In the genomic region with DNA sequence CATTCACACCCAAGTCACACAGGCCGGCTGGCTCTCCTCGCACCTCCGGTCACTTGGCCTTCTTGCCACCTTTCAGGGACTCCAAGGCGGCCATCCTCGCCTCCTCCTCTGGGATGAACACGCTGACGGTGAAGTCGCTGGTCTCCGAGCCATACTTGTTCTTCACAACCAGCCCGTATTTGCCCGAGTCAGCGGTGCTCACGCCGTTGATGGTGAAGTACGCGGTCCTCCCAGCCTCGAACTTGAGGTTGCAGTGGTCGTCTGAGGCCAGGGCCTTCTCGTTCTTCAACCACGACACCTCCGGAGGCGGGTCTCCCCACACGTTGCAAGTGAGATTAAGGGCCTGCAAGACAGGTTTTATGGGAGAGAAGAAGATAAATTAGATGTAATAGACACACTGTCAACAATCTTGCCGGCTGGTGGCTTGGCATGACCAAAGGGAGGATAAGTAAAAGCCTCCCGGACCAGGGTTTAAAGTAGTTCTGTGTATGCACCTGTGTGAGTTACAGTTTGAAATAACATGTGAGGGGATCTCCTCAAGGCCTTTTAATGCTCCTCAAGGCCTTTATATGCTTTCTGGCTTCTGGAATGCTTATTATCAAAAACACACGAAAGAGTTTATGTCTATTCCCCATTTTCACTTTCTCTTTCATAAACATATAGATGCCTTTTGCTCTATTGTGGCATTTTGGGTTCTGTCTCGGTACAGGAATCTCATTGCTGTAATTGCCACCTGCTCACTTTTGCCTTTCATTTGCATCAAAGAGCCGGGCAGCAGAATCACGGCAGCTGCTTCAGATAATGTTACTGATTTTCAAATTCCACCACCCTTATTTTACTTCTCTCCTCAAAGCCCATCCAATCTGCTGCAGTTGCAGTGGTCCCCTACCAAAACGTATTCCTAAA, we compare ENCODE assay signal across 16 cellular contexts. TPM values are rescaled to one million over a fixed set of nuclear protein-coding genes. Genes with fewer than 3 reads are reported as not detected.
A peak's percentile ranks its signal among the peaks of the same experiment; 100 is the strongest.
DNase-seq lines count a peak whose midpoint lies in the region; ATAC-seq and TF ChIP-seq lines count a peak whose summit lies in the region.
"Had no signal": no experiment of that assay in that cellular context is flagged by ENCODE, and none has a peak within 500 bp of the region (broad histone marks: within the 10 kb centered on the region; RNA-seq: fewer than 3 reads in every experiment).

No MANE protein-coding gene starts in this region.

- H3K4me3 Mint-ChIP-seq in CD8-positive, alpha-beta T cell = peak overlapping the region; percentile 61
- H3K4me3 Mint-ChIP-seq in activated naive CD8-positive, alpha-beta T cell treated with anti-CD3 and anti-CD28 coated beads, Interleukin-2, amount 50 U/mL, for 24 hours = peak overlapping the region; percentile 53
- H3K4me3 Mint-ChIP-seq in naive thymus-derived CD4-positive, alpha-beta T cell = peak overlapping the region; percentile 31 to 84 (median 69)
- H3K4me3 Mint-ChIP-seq: neural progenitor cell had no signal

- no peak for TF ChIP-seq CTCF in CD8-positive, alpha-beta T cell (IDR thresholded peaks at IDR 0.05)
- TF ChIP-seq CTCF in MM.1S (IDR thresholded peaks at IDR 0.05; ENCODE audit: low read length) = no peak
- no peak for TF ChIP-seq CTCF in transverse colon (IDR thresholded peaks at IDR 0.05)

- no peaks in the 10 kb centered on the region for H3K9me2 ChIP-seq in MM.1S (replicated peaks; ENCODE audit: insufficient read depth, low read length)

- H3K36me3 ChIP-seq in CD8-positive, alpha-beta T cell (ENCODE audit: insufficient read depth, low read length) = no peaks in the 10 kb centered on the region
- H3K36me3 ChIP-seq in MM.1S (replicated peaks; ENCODE audit: insufficient read depth, low read length) (no peaks in the 10 kb centered on the region), H7 (replicated peaks; ENCODE audit: control insufficient read depth, insufficient read depth, low read length) (no peaks in the 10 kb centered on the region), transverse colon (no peaks in the 10 kb centered on the region)
- H3K36me3 ChIP-seq in naive thymus-derived CD4-positive, alpha-beta T cell (ENCODE audit: control insufficient read depth in 2 of 3, insufficient read depth in 3 of 3, low read length in 3 of 3) = no peaks in the 10 kb centered on the region
- H3K36me3 ChIP-seq: neural progenitor cell, suprapubic skin had no signal

- H3K36me3 Mint-ChIP-seq in CD8-positive, alpha-beta T cell = peaks cover 10% of the 10 kb centered on the region
- H3K36me3 Mint-ChIP-seq in activated naive CD8-positive, alpha-beta T cell treated with anti-CD3 and anti-CD28 coated beads, Interleukin-2, amount 50 U/mL, for 24 hours (ENCODE audit: low read depth) = peaks cover 9% of the 10 kb centered on the region
- H3K36me3 Mint-ChIP-seq in naive thymus-derived CD4-positive, alpha-beta T cell = peaks cover 0 to 12% (median 6%) of the 10 kb centered on the region in 5 donors
- H3K36me3 Mint-ChIP-seq: neural progenitor cell had no signal

- TF ChIP-seq POLR2A in transverse colon (IDR thresholded peaks at IDR 0.05) = no peak

- CTCF ChIA-PET in CD8-positive, alpha-beta T cell (lab: Charles Lee) = interaction anchor here (0.6 to 1.1 kb wide), 3 partner anchors 65 to 148 kb away, joined by 3 to 4 read pairs (median 4); no protein-coding TSS in a partner anchor
- CTCF ChIA-PET in naive thymus-derived CD4-positive, alpha-beta T cell (lab: Charles Lee) = no interaction called here

- no peak overlapping the region for H3K9ac ChIP-seq in MM.1S (ENCODE audit: low read length)
- H3K9ac ChIP-seq: neural progenitor cell had no signal

- intact Hi-C loops in CD8-positive, alpha-beta T cell (cut with DNase I, micrococcal nuclease) = loop anchor here in 1 of 2 experiments (10.0 kb wide), 1 partner anchor 527 kb away; no protein-coding TSS in a partner anchor
- intact Hi-C loops in naive thymus-derived CD4-positive, alpha-beta T cell (cut with micrococcal nuclease) = no loop called here
- intact Hi-C loops in transverse colon (cut with DNase I; ENCODE audit: low total_unique reads) = no loop called here

- no peaks in the 10 kb centered on the region for H3K79me2 ChIP-seq in MM.1S (ENCODE audit: low read length)

- in situ Hi-C loops in transverse colon (cut with MboI; ENCODE audit: low pct_ligation_motif_present in 1 of 4, low pct_unique_long_range_greater_than_20kb in 1 of 4, low sequenced_read_pairs in 3 of 4) = loop anchor here in 2 of 4 donors (25.0 kb wide), 1 partner anchor 130 kb away; no protein-coding TSS in a partner anchor

- no peaks in the 10 kb centered on the region for H3K9me3 ChIP-seq in CD8-positive, alpha-beta T cell (ENCODE audit: low read length)
- H3K9me3 ChIP-seq in MM.1S (replicated peaks; ENCODE audit: insufficient read depth, low read length) (no peaks in the 10 kb centered on the region), transverse colon (no peaks in the 10 kb centered on the region)
- no peaks in the 10 kb centered on the region for H3K9me3 ChIP-seq in naive thymus-derived CD4-positive, alpha-beta T cell (ENCODE audit: control insufficient read depth in 2 of 3, low read length in 3 of 3)
- H3K9me3 ChIP-seq: Caco-2, heart left ventricle, suprapubic skin had no signal

- POLR2A ChIA-PET in CD8-positive, alpha-beta T cell (lab: Charles Lee) = no interaction called here
- POLR2A ChIA-PET in naive thymus-derived CD4-positive, alpha-beta T cell (lab: Charles Lee) = interaction anchor here (1.0 kb wide), 1 partner anchor 85 kb away, joined by 3 read pairs; no protein-coding TSS in a partner anchor

- TF ChIP-seq EP300 in transverse colon (IDR thresholded peaks at IDR 0.05; ENCODE audit: low read depth) = no peak

- ATAC-seq in CD8-positive, alpha-beta T cell = peak; percentile 45
- ATAC-seq in activated naive CD8-positive, alpha-beta T cell treated with anti-CD3 and anti-CD28 coated beads, Interleukin-2, amount 50 U/mL, for 24 hours = no peak
- peak; percentile 19 for ATAC-seq in naive thymus-derived CD4-positive, alpha-beta T cell
- ATAC-seq in GM19455 (IDR thresholded peaks at IDR 0.05; ENCODE audit: unreplicated experiment) = no peak
- ATAC-seq: heart left ventricle, left cardiac atrium had no signal

- WGBS in transverse colon (ENCODE audit: low coverage in 1 of 2), 2 donors = 65 to 70% methylated on average over 11 to 30 of the region's 30 CpGs

- peak overlapping the region; percentile 20 for H3K4me3 ChIP-seq in CD8-positive, alpha-beta T cell (ENCODE audit: low read depth, low read length)
- H3K4me3 ChIP-seq in MM.1S (ENCODE audit: low read length) (no peak overlapping the region), H7 (ENCODE audit: insufficient read depth, low read depth, low read length) (no peak overlapping the region), transverse colon (peak overlapping the region in 1 of 4 donors; percentile 7)
- peak overlapping the region; percentile 20 for H3K4me3 ChIP-seq in naive thymus-derived CD4-positive, alpha-beta T cell (ENCODE audit: low read length)
- H3K4me3 ChIP-seq: heart left ventricle, neural progenitor cell, skin epidermis, suprapubic skin had no signal

- H3K4me1 ChIP-seq in CD8-positive, alpha-beta T cell (ENCODE audit: insufficient read depth, low read length) = peaks cover 14% of the 10 kb centered on the region
- H3K4me1 ChIP-seq in MM.1S (ENCODE audit: low read length) = peaks cover 5% of the 10 kb centered on the region
- H3K4me1 ChIP-seq in naive thymus-derived CD4-positive, alpha-beta T cell (ENCODE audit: control insufficient read depth in 2 of 2, insufficient read depth in 2 of 2, low read length in 2 of 2) = peaks cover 27 to 31% of the 10 kb centered on the region in 2 donors
- H3K4me1 ChIP-seq in transverse colon = peaks cover 0 to 13% (median 0%) of the 10 kb centered on the region in 4 donors

- no peaks in the 10 kb centered on the region for H3K27me3 Mint-ChIP-seq in CD8-positive, alpha-beta T cell (ENCODE audit: low read depth)
- H3K27me3 Mint-ChIP-seq in activated naive CD8-positive, alpha-beta T cell treated with anti-CD3 and anti-CD28 coated beads, Interleukin-2, amount 50 U/mL, for 24 hours = no peaks in the 10 kb centered on the region
- no peaks in the 10 kb centered on the region for H3K27me3 Mint-ChIP-seq in naive thymus-derived CD4-positive, alpha-beta T cell

- peak overlapping the region; percentile 77 for H3K27ac Mint-ChIP-seq in CD8-positive, alpha-beta T cell
- H3K27ac Mint-ChIP-seq in activated naive CD8-positive, alpha-beta T cell treated with anti-CD3 and anti-CD28 coated beads, Interleukin-2, amount 50 U/mL, for 24 hours = peak overlapping the region; percentile 61
- H3K27ac Mint-ChIP-seq in naive thymus-derived CD4-positive, alpha-beta T cell = peak overlapping the region; percentile 81 to 94 (median 84)
- H3K27ac Mint-ChIP-seq: neural progenitor cell had no signal

- no peaks in the 10 kb centered on the region for H3K27me3 ChIP-seq in CD8-positive, alpha-beta T cell (ENCODE audit: insufficient read depth, low read length)
- peaks cover 26% of the 10 kb centered on the region for H3K27me3 ChIP-seq in MM.1S (replicated peaks; ENCODE audit: insufficient read depth, low read length)
- H3K27me3 ChIP-seq in naive thymus-derived CD4-positive, alpha-beta T cell (ENCODE audit: control insufficient read depth in 2 of 2, insufficient read depth in 2 of 2, low read length in 2 of 2) = no peaks in the 10 kb centered on the region
- H3K27me3 ChIP-seq in H7 (ENCODE audit: control insufficient read depth, insufficient read depth, low read length) = no peaks in the 10 kb centered on the region
- no peaks in the 10 kb centered on the region for H3K27me3 ChIP-seq in transverse colon
- H3K27me3 ChIP-seq: heart left ventricle, neural progenitor cell, suprapubic skin had no signal

- H3F3A ChIP-seq in MM.1S (ENCODE audit: insufficient read depth, low read length) = no peaks in the 10 kb centered on the region

- no peak overlapping the region for H2AFZ ChIP-seq in MM.1S (ENCODE audit: low read length)
- H2AFZ ChIP-seq: neural progenitor cell had no signal

- H3K27ac ChIP-seq in CD8-positive, alpha-beta T cell (ENCODE audit: low read depth, low read length) = no peak overlapping the region
- H3K27ac ChIP-seq in MM.1S (ENCODE audit: low read length) = no peak overlapping the region
- peak overlapping the region; percentile 58 for H3K27ac ChIP-seq in naive thymus-derived CD4-positive, alpha-beta T cell (ENCODE audit: low read depth, low read length)
- no peak overlapping the region for H3K27ac ChIP-seq in transverse colon
- H3K27ac ChIP-seq: neural progenitor cell, skin epidermis, suprapubic skin had no signal

- peak in 1 of 7 experiments; percentile 48 for DNase-seq in CD8-positive, alpha-beta T cell
- peak; percentile 40 for DNase-seq in MM.1S
- no peak for DNase-seq in activated naive CD8-positive, alpha-beta T cell treated with anti-CD3 and anti-CD28 coated beads, Interleukin-2, amount 50 U/mL, for 24 hours
- DNase-seq in naive thymus-derived CD4-positive, alpha-beta T cell = peak in 2 of 9 donors; percentile 24 to 37
- DNase-seq in H7 = no peak
- DNase-seq in transverse colon = no peak
- DNase-seq: Caco-2, left cardiac atrium, NCI-H1417 treated with DMSO at 0.1 percent for 48 hours, NCI-H524 treated with DMSO at 0.1 percent for 48 hours, SHP77 treated with DMSO at 0.1 percent for 48 hours had no signal

- H4K20me1 ChIP-seq in MM.1S (ENCODE audit: insufficient read depth, low read length) = no peaks in the 10 kb centered on the region

- peak overlapping the region; percentile 15; the same call in 1 of the 2 replicates for H3K4me2 ChIP-seq in MM.1S (ENCODE audit: low read depth, low read length)
- H3K4me2 ChIP-seq: neural progenitor cell had no signal

- H3K9me3 Mint-ChIP-seq in CD8-positive, alpha-beta T cell = no peaks in the 10 kb centered on the region
- H3K9me3 Mint-ChIP-seq in activated naive CD8-positive, alpha-beta T cell treated with anti-CD3 and anti-CD28 coated beads, Interleukin-2, amount 50 U/mL, for 24 hours = no peaks in the 10 kb centered on the region
- no peaks in the 10 kb centered on the region for H3K9me3 Mint-ChIP-seq in naive thymus-derived CD4-positive, alpha-beta T cell
- H3K9me3 Mint-ChIP-seq: neural progenitor cell had no signal

- peaks cover 40% of the 10 kb centered on the region for H3K4me1 Mint-ChIP-seq in CD8-positive, alpha-beta T cell (ENCODE audit: low read depth)
- peaks cover 50% of the 10 kb centered on the region for H3K4me1 Mint-ChIP-seq in activated naive CD8-positive, alpha-beta T cell treated with anti-CD3 and anti-CD28 coated beads, Interleukin-2, amount 50 U/mL, for 24 hours
- peaks cover 35 to 50% (median 48%) of the 10 kb centered on the region in 7 donors for H3K4me1 Mint-ChIP-seq in naive thymus-derived CD4-positive, alpha-beta T cell

RNA-seq across cellular contexts. Expression of gene LPIN2, which starts 54.5 kb away (rescaled TPM):
- 10 to 100 TPM; 50.3 to 50.9 TPM for total RNA-seq in CD8-positive, alpha-beta T cell
- total RNA-seq in naive thymus-derived CD4-positive, alpha-beta T cell = 100 to 1,000 TPM in 1 of 5 experiments, 10 to 100 TPM in 4; 58.8 to 133 (median 73.6) TPM
- 10 to 100 TPM; 63.7 to 73.1 TPM for polyA plus RNA-seq in naive thymus-derived CD4-positive, alpha-beta T cell
- 10.8 and 11.8 TPM in 2 replicates for total RNA-seq in H7 (2014; rRNA removed; shearing (Covaris generic))
- 100 to 1,000 TPM in 1 of 4 donors, 10 to 100 TPM in 3; 11.1 to 151 (median 87.0) TPM for total RNA-seq in transverse colon

Comparison
In these comparisons a context has a peak if more than half of its experiments do, and no peak if none do; other contexts are left out.
1. ATAC-seq: peak in CD8-positive, alpha-beta T cell (single experiment) and naive thymus-derived CD4-positive, alpha-beta T cell (single experiment); none in activated naive CD8-positive, alpha-beta T cell treated with anti-CD3 and anti-CD28 coated beads, Interleukin-2, amount 50 U/mL, for 24 hours (single experiment) and GM19455 (single experiment).
2. H3K4me3 ChIP-seq: peak in CD8-positive, alpha-beta T cell (single experiment) and naive thymus-derived CD4-positive, alpha-beta T cell (single experiment); none in MM.1S (single experiment) and H7 (single experiment).
3. Peak in every context shown above with its lines, with median percentiles within 50 percentile points of each other: H3K27ac Mint-ChIP-seq and H3K4me3 Mint-ChIP-seq.